Comparison of ENCODE assay signal across 1 cellular context in the genomic region with DNA sequence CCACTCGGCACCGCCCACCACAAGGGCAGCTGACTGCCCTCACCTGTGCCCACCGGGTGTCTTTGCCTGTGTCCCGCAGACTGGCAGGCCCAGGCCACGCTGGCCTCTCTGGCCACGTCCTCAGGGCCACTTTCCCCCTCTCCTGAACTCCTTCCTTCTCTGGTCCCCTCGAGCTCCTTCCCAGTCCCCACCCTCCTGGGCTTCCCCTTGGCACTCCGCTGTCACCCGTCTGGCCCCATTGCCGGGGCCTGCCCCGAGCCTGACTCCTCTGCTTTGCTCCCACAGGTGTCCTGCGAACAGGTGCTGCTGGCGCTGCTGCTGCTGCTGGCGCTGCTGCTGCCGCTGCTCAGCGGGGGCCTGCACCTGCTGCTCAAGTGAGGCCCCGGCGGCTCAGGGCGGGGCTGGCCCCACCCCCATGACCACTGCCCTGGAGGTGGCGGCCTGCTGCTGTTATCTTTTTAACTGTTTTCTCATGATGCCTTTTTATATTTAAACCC.
TF ChIP-seq lines count a peak whose summit lies in the region.

No MANE protein-coding gene starts in this region.

TF ChIP-seq in HEK293, 187 proteins besides CTCF, POLR2A, EP300 and RAD21 (continued from another document):
- TF ChIP-seq ZNF571 (tag by site-specific recombination; IDR thresholded peaks at IDR 0.05) (no peak), KLF16 (tag by site-specific recombination; IDR thresholded peaks at IDR 0.05) (peak; percentile 39; the same call in 1 of the 2 replicates), KLF9 (tag by site-specific recombination; IDR thresholded peaks at IDR 0.05; ENCODE audit: low read depth) (0 out of 2 replicates have a peak, but pooled peaks have one; percentile 32), KLF1 (tag by site-specific recombination; IDR thresholded peaks at IDR 0.05) (peak; percentile 96), ZIC2 (tag by site-specific recombination; IDR thresholded peaks at IDR 0.05) (peak; percentile 88), KLF8 (tag by site-specific recombination; IDR thresholded peaks at IDR 0.05) (peak; percentile 41; the same call in 1 of the 2 replicates), ZFP69B (tag by site-specific recombination; IDR thresholded peaks at IDR 0.05) (0 out of 2 replicates have a peak, but pooled peaks have one; percentile 12), ZNF175 (tag by site-specific recombination; IDR thresholded peaks at IDR 0.05) (no peak), ZNF521 (tag by site-specific recombination; IDR thresholded peaks at IDR 0.05) (no peak), ZNF248 (tag by site-specific recombination; IDR thresholded peaks at IDR 0.05) (no peak)
- TF ChIP-seq, protein P1, sequence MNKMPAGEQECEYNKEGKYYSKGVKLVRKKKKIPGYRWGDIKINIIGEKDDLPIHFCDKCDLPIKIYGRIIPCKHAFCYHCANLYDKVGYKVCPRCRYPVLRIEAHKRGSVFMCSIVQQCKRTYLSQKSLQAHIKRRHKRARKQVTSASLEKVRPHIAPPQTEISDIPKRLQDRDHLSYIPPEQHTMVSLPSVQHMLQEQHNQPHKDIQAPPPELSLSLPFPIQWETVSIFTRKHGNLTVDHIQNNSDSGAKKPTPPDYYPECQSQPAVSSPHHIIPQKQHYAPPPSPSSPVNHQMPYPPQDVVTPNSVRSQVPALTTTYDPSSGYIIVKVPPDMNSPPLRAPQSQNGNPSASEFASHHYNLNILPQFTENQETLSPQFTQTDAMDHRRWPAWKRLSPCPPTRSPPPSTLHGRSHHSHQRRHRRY (tag by site-specific recombination; IDR thresholded peaks at IDR 0.05), result 0 out of 2 replicates have a peak, but pooled peaks have one; percentile 28
- TF ChIP-seq, protein P2, sequence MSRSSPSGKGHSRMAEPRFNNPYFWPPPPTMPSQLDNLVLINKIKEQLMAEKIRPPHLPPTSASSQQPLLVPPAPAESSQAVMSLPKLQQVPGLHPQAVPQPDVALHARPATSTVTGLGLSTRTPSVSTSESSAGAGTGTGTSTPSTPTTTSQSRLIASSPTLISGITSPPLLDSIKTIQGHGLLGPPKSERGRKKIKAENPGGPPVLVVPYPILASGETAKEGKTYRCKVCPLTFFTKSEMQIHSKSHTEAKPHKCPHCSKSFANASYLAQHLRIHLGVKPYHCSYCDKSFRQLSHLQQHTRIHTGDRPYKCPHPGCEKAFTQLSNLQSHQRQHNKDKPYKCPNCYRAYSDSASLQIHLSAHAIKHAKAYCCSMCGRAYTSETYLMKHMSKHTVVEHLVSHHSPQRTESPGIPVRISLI (tag by site-specific recombination; IDR thresholded peaks at IDR 0.05), result no peak
- TF ChIP-seq, protein P3, sequence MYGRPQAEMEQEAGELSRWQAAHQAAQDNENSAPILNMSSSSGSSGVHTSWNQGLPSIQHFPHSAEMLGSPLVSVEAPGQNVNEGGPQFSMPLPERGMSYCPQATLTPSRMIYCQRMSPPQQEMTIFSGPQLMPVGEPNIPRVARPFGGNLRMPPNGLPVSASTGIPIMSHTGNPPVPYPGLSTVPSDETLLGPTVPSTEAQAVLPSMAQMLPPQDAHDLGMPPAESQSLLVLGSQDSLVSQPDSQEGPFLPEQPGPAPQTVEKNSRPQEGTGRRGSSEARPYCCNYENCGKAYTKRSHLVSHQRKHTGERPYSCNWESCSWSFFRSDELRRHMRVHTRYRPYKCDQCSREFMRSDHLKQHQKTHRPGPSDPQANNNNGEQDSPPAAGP (tag by site-specific recombination; IDR thresholded peaks at IDR 0.05), result peak; percentile 30; the same call in 1 of the 2 replicates
